1 cellular context compared by ENCODE assay signal in genomic region chr21:42534901-42535378, GRCh38.
TF ChIP-seq lines count a peak whose summit lies in the region.

No MANE protein-coding gene starts in this region.

TF ChIP-seq in GM12878, 131 proteins besides CTCF, POLR2A, EP300 and RAD21 (continued from another document and continues in another):
- TF ChIP-seq DPF2 (IDR thresholded peaks at IDR 0.05) (peak; percentile 90), HDGF (IDR thresholded peaks at IDR 0.05) (no peak), CEBPZ (IDR thresholded peaks at IDR 0.05; ENCODE audit: low read depth, low read length) (no peak), EZH2 (IDR thresholded peaks at IDR 0.05; ENCODE audit: borderline replicate concordance, control insufficient read depth, low read depth, low read length) (no peak), IKZF1 (conservative IDR thresholded peaks at IDR 0.05) (peak; percentile 88), TARDBP (IDR thresholded peaks at IDR 0.05; ENCODE audit: borderline replicate concordance) (peak; percentile 42; the same call in 1 of the 2 replicates), RCOR1 (conservative IDR thresholded peaks at IDR 0.05; ENCODE audit: low read depth, low read length) (0 out of 2 replicates have a peak, but pooled peaks have one; percentile 51), MXI1 (IDR thresholded peaks at IDR 0.05; ENCODE audit: low read depth, low read length) (peak; percentile 77), ASH2L (IDR thresholded peaks at IDR 0.05; ENCODE audit: borderline replicate concordance, low read depth) (no peak), SUZ12 (IDR thresholded peaks at IDR 0.05; ENCODE audit: unreplicated experiment) (no peak), BCL3 (IDR thresholded peaks at IDR 0.05; ENCODE audit: borderline replicate concordance, insufficient read depth, low read depth, low read length, poor library complexity, severe bottlenecking) (no peak), SIN3A (IDR thresholded peaks at IDR 0.05; ENCODE audit: low read depth, low read length) (no peak), RELA (IDR thresholded peaks at IDR 0.05; ENCODE audit: borderline replicate concordance, partially characterized antibody) (no peak), PAX5 (IDR thresholded peaks at IDR 0.05; ENCODE audit: borderline replicate concordance, low read depth, low read length) (peak; percentile 100), ZBTB33 (IDR thresholded peaks at IDR 0.05) (no peak), SREBF1 (IDR thresholded peaks at IDR 0.05; ENCODE audit: low read length) (no peak), FOXK2 (IDR thresholded peaks at IDR 0.05) (peak; percentile 45; the same call in 1 of the 2 replicates), SMAD1 (IDR thresholded peaks at IDR 0.05; ENCODE audit: low read depth, partially characterized antibody) (peak; percentile 90), IKZF2 (IDR thresholded peaks at IDR 0.05) (peak; percentile 93; a peak in 3 of 4 replicates), CHD4 (IDR thresholded peaks at IDR 0.05) (no peak), MEF2A (IDR thresholded peaks at IDR 0.05; ENCODE audit: insufficient read depth, low read depth, low read length) (peak; percentile 81; the same call in 1 of the 2 replicates), KLF5 (IDR thresholded peaks at IDR 0.05; ENCODE audit: partially characterized antibody) (peak; percentile 88), ETV6 (conservative IDR thresholded peaks at IDR 0.05 in 1 of 2, IDR thresholded peaks at IDR 0.05 in 1 of 2; ENCODE audit: borderline replicate concordance in 1 of 2, low read depth in 1 of 2) (peak in 1 of 2 experiments; percentile 46; a peak in 1 of 4 replicates), NR2C1 (IDR thresholded peaks at IDR 0.05) (no peak; the same call in 1 of the 2 replicates), TCF3 (IDR thresholded peaks at IDR 0.05; ENCODE audit: borderline replicate concordance, insufficient read depth, low read depth, low read length) (peak; percentile 83; the same call in 1 of the 2 replicates), PBX3 (IDR thresholded peaks at IDR 0.05; ENCODE audit: insufficient replicate concordance, low read depth, low read length) (peak; percentile 92), MYC (IDR thresholded peaks at IDR 0.05; ENCODE audit: insufficient read depth, insufficient read length, insufficient replicate concordance, low read length, severe bottlenecking) (no peak), ATF7 (IDR thresholded peaks at IDR 0.05; ENCODE audit: low read depth) (peak; percentile 96), KAT2A (conservative IDR thresholded peaks at IDR 0.05; ENCODE audit: control insufficient read depth, low read depth, low read length) (no peak), YY1 (IDR thresholded peaks at IDR 0.05; ENCODE audit: low read depth, low read length) (no peak), STAT3 (IDR thresholded peaks at IDR 0.05; ENCODE audit: low read depth, low read length) (no peak), MEF2B (IDR thresholded peaks at IDR 0.05; ENCODE audit: partially characterized antibody, poor library complexity, severe bottlenecking) (peak; percentile 88), BHLHE40 (IDR thresholded peaks at IDR 0.05; ENCODE audit: borderline replicate concordance in 1 of 2, low read depth in 2 of 2, low read length in 1 of 2) (peak; percentile 88 to 95), PAX8 (IDR thresholded peaks at IDR 0.05) (peak; percentile 97), EED (IDR thresholded peaks at IDR 0.05; ENCODE audit: low read depth) (no peak; the same call in 1 of the 2 replicates), KDM1A (IDR thresholded peaks at IDR 0.05; ENCODE audit: borderline replicate concordance) (no peak), CHD2 (IDR thresholded peaks at IDR 0.05; ENCODE audit: borderline replicate concordance, low read depth, low read length) (peak; percentile 88)
- TF ChIP-seq, protein P1, sequence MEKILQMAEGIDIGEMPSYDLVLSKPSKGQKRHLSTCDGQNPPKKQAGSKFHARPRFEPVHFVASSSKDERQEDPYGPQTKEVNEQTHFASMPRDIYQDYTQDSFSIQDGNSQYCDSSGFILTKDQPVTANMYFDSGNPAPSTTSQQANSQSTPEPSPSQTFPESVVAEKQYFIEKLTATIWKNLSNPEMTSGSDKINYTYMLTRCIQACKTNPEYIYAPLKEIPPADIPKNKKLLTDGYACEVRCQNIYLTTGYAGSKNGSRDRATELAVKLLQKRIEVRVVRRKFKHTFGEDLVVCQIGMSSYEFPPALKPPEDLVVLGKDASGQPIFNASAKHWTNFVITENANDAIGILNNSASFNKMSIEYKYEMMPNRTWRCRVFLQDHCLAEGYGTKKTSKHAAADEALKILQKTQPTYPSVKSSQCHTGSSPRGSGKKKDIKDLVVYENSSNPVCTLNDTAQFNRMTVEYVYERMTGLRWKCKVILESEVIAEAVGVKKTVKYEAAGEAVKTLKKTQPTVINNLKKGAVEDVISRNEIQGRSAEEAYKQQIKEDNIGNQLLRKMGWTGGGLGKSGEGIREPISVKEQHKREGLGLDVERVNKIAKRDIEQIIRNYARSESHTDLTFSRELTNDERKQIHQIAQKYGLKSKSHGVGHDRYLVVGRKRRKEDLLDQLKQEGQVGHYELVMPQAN (conservative IDR thresholded peaks at IDR 0.05): no peak
- TF ChIP-seq, protein P2, sequence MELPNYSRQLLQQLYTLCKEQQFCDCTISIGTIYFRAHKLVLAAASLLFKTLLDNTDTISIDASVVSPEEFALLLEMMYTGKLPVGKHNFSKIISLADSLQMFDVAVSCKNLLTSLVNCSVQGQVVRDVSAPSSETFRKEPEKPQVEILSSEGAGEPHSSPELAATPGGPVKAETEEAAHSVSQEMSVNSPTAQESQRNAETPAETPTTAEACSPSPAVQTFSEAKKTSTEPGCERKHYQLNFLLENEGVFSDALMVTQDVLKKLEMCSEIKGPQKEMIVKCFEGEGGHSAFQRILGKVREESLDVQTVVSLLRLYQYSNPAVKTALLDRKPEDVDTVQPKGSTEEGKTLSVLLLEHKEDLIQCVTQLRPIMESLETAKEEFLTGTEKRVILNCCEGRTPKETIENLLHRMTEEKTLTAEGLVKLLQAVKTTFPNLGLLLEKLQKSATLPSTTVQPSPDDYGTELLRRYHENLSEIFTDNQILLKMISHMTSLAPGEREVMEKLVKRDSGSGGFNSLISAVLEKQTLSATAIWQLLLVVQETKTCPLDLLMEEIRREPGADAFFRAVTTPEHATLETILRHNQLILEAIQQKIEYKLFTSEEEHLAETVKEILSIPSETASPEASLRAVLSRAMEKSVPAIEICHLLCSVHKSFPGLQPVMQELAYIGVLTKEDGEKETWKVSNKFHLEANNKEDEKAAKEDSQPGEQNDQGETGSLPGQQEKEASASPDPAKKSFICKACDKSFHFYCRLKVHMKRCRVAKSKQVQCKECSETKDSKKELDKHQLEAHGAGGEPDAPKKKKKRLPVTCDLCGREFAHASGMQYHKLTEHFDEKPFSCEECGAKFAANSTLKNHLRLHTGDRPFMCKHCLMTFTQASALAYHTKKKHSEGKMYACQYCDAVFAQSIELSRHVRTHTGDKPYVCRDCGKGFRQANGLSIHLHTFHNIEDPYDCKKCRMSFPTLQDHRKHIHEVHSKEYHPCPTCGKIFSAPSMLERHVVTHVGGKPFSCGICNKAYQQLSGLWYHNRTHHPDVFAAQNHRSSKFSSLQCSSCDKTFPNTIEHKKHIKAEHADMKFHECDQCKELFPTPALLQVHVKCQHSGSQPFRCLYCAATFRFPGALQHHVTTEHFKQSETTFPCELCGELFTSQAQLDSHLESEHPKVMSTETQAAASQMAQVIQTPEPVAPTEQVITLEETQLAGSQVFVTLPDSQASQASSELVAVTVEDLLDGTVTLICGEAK (IDR thresholded peaks at IDR 0.05; ENCODE audit: borderline replicate concordance): no peak
- TF ChIP-seq, protein P3, sequence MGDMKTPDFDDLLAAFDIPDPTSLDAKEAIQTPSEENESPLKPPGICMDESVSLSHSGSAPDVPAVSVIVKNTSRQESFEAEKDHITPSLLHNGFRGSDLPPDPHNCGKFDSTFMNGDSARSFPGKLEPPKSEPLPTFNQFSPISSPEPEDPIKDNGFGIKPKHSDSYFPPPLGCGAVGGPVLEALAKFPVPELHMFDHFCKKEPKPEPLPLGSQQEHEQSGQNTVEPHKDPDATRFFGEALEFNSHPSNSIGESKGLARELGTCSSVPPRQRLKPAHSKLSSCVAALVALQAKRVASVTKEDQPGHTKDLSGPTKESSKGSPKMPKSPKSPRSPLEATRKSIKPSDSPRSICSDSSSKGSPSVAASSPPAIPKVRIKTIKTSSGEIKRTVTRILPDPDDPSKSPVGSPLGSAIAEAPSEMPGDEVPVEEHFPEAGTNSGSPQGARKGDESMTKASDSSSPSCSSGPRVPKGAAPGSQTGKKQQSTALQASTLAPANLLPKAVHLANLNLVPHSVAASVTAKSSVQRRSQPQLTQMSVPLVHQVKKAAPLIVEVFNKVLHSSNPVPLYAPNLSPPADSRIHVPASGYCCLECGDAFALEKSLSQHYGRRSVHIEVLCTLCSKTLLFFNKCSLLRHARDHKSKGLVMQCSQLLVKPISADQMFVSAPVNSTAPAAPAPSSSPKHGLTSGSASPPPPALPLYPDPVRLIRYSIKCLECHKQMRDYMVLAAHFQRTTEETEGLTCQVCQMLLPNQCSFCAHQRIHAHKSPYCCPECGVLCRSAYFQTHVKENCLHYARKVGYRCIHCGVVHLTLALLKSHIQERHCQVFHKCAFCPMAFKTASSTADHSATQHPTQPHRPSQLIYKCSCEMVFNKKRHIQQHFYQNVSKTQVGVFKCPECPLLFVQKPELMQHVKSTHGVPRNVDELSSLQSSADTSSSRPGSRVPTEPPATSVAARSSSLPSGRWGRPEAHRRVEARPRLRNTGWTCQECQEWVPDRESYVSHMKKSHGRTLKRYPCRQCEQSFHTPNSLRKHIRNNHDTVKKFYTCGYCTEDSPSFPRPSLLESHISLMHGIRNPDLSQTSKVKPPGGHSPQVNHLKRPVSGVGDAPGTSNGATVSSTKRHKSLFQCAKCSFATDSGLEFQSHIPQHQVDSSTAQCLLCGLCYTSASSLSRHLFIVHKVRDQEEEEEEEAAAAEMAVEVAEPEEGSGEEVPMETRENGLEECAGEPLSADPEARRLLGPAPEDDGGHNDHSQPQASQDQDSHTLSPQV (IDR thresholded peaks at IDR 0.05): peak; percentile 87
- TF ChIP-seq, protein P4, sequence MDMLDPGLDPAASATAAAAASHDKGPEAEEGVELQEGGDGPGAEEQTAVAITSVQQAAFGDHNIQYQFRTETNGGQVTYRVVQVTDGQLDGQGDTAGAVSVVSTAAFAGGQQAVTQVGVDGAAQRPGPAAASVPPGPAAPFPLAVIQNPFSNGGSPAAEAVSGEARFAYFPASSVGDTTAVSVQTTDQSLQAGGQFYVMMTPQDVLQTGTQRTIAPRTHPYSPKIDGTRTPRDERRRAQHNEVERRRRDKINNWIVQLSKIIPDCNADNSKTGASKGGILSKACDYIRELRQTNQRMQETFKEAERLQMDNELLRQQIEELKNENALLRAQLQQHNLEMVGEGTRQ (IDR thresholded peaks at IDR 0.05; ENCODE audit: borderline replicate concordance, low read depth, low read length): no peak
